Comparison of ENCODE assay signal across 28 cellular contexts in genomic region chr6:89284081-89284480, GRCh38. TPM values are rescaled to one million over a fixed set of nuclear protein-coding genes. Genes with fewer than 3 reads are reported as not detected.
DNase-seq lines count a peak whose midpoint lies in the region; ATAC-seq, FAIRE-seq and TF ChIP-seq lines count a peak whose summit lies in the region.
"Had no signal": no experiment of that assay in that cellular context is flagged by ENCODE, and none has a peak within 500 bp of the region (broad histone marks: within the 10 kb centered on the region; RNA-seq: fewer than 3 reads in every experiment).

No MANE protein-coding gene starts in this region.

- 0 out of 2 replicates have a peak, but pooled peaks cover 4% of the 10 kb centered on the region for H4K20me1 ChIP-seq in K562 (replicated peaks; ENCODE audit: control insufficient read depth, insufficient read depth, low read length)
- H4K20me1 ChIP-seq: BLaER1 treated with 17β-estradiol and CSF1 and Interleukin-3, amounts not matched to agents 10 nM and 100 nM had no signal

- H3K9me3 Mint-ChIP-seq in activated T-cell treated with anti-CD3 and anti-CD28 coated beads, Interleukin-2, amount 50 U/mL, for 72 hours, result no peaks in the 10 kb centered on the region
- H3K9me3 Mint-ChIP-seq in activated naive CD8-positive, alpha-beta T cell treated with anti-CD3 and anti-CD28 coated beads, Interleukin-2, amount 50 U/mL, for 24 hours, result no peaks in the 10 kb centered on the region
- H3K9me3 Mint-ChIP-seq: CD4-positive, CD25-positive, alpha-beta regulatory T cell; CD8-positive, alpha-beta memory T cell had no signal

- POLR2A ChIA-PET in HEK293 (lab: Yijun Ruan, JAX), result no interaction called here
- POLR2A ChIA-PET in K562 (lab: Yijun Ruan, JAX), result no interaction called here

- CTCF ChIA-PET in HEK293 (lab: Yijun Ruan, JAX) (interaction anchor here (0.5 to 3.4 kb wide), 8 partner anchors 10 to 301 kb away, joined by 3 to 32 read pairs (median 4); partner anchors contain the start of gene ANKRD6), K562 (lab: Yijun Ruan, JAX; ENCODE audit: low intra/inter-chr PET ratio) (no interaction called here)

- H3K9ac ChIP-seq in K562 (ENCODE audit: insufficient read depth in 1 of 2, low read depth in 2 of 2, low read length in 2 of 2), result no peak overlapping the region
- H3K9ac ChIP-seq: BLaER1 treated with 17β-estradiol and CSF1 and Interleukin-3, amounts not matched to agents 10 nM and 100 nM had no signal

- in situ Hi-C loops in K562 (cut with MboI), result no loop called here

- no TSS peak for BruUV-seq in K562 (replicated peaks; lab: Mats Ljungman, UMichigan)

- no peak overlapping the region for H2AFZ ChIP-seq in K562 (ENCODE audit: low read depth, low read length)

- no peak for FAIRE-seq in K562 (lab: Jason Lieb, UNC)
- FAIRE-seq: A204.1, GM12878, GM19239 had no signal

- H3K27ac Mint-ChIP-seq in activated T-cell treated with anti-CD3 and anti-CD28 coated beads, Interleukin-2, amount 50 U/mL, for 72 hours, result no peak overlapping the region
- H3K27ac Mint-ChIP-seq in activated naive CD8-positive, alpha-beta T cell treated with anti-CD3 and anti-CD28 coated beads, Interleukin-2, amount 50 U/mL, for 24 hours, result no peak overlapping the region
- H3K27ac Mint-ChIP-seq: B cell; CD4-positive, CD25-positive, alpha-beta regulatory T cell; CD8-positive, alpha-beta memory T cell had no signal

- no peak overlapping the region for H3K4me3 Mint-ChIP-seq in activated T-cell treated with anti-CD3 and anti-CD28 coated beads, Interleukin-2, amount 50 U/mL, for 72 hours
- H3K4me3 Mint-ChIP-seq in activated naive CD8-positive, alpha-beta T cell treated with anti-CD3 and anti-CD28 coated beads, Interleukin-2, amount 50 U/mL, for 24 hours, result no peak overlapping the region
- H3K4me3 Mint-ChIP-seq: B cell; CD4-positive, alpha-beta memory T cell; CD4-positive, CD25-positive, alpha-beta regulatory T cell; CD8-positive, alpha-beta memory T cell had no signal

- H3K27me3 Mint-ChIP-seq in activated T-cell treated with anti-CD3 and anti-CD28 coated beads, Interleukin-2, amount 50 U/mL, for 72 hours (ENCODE audit: low read depth), result no peaks in the 10 kb centered on the region
- no peaks in the 10 kb centered on the region for H3K27me3 Mint-ChIP-seq in activated naive CD8-positive, alpha-beta T cell treated with anti-CD3 and anti-CD28 coated beads, Interleukin-2, amount 50 U/mL, for 24 hours
- H3K27me3 Mint-ChIP-seq: B cell; CD4-positive, alpha-beta memory T cell; CD8-positive, alpha-beta memory T cell had no signal

- H3K4me1 ChIP-seq in HEK293 (ENCODE audit: control insufficient read depth, insufficient read depth, low read length), result no peaks in the 10 kb centered on the region
- H3K4me1 ChIP-seq in K562 (replicated peaks in 1 of 2; ENCODE audit: control insufficient read depth in 2 of 2, insufficient read depth in 2 of 2, low read length in 2 of 2), result no peaks in the 10 kb centered on the region
- H3K4me1 ChIP-seq: BLaER1 treated with 17β-estradiol and CSF1 and Interleukin-3, amounts not matched to agents 10 nM and 100 nM had no signal

- TF ChIP-seq POLR2A in K562 (conservative IDR thresholded peaks at IDR 0.05), result no peak

- intact Hi-C loops in K562 (cut with micrococcal nuclease), result no loop called here

- H3K27ac ChIP-seq in HEK293 (ENCODE audit: extremely low read depth, low read depth, low read length) (no peak overlapping the region), K562 (ENCODE audit: extremely low read depth, low read depth, low read length) (no peak overlapping the region)
- H3K27ac ChIP-seq: BLaER1 treated with 17β-estradiol and CSF1 and Interleukin-3, amounts not matched to agents 10 nM and 100 nM; C4-2B had no signal

- H3K36me3 ChIP-seq in HEK293 (ENCODE audit: control insufficient read depth in 2 of 2, insufficient read depth in 1 of 2, low read length in 2 of 2), result no peaks in the 10 kb centered on the region
- H3K36me3 ChIP-seq in K562 (ENCODE audit: control insufficient read depth, insufficient read depth, low read length), result no peaks in the 10 kb centered on the region
- H3K36me3 ChIP-seq: BLaER1 treated with 17β-estradiol and CSF1 and Interleukin-3, amounts not matched to agents 10 nM and 100 nM had no signal

- no peak for TF ChIP-seq RAD21 in K562 (CRISPR knock-in tag; conservative IDR thresholded peaks at IDR 0.05 in 1 of 2, IDR thresholded peaks at IDR 0.05 in 1 of 2)

- H3K36me3 Mint-ChIP-seq in activated T-cell treated with anti-CD3 and anti-CD28 coated beads, Interleukin-2, amount 50 U/mL, for 72 hours (ENCODE audit: insufficient read depth in 2 of 2), result no peaks in the 10 kb centered on the region
- no peaks in the 10 kb centered on the region for H3K36me3 Mint-ChIP-seq in activated naive CD8-positive, alpha-beta T cell treated with anti-CD3 and anti-CD28 coated beads, Interleukin-2, amount 50 U/mL, for 24 hours (ENCODE audit: low read depth)
- H3K36me3 Mint-ChIP-seq: CD4-positive, alpha-beta memory T cell; CD4-positive, CD25-positive, alpha-beta regulatory T cell; CD8-positive, alpha-beta memory T cell had no signal

- H3K4me2 ChIP-seq in K562 (ENCODE audit: insufficient read depth, low read length), result no peak overlapping the region
- H3K4me2 ChIP-seq: BLaER1 treated with 17β-estradiol and CSF1 and Interleukin-3, amounts not matched to agents 10 nM and 100 nM had no signal

- DNase-seq in K562 (ENCODE audit: extremely low read depth in 1 of 4, low spot score in 3 of 4) (no peak), left lobe of liver (ENCODE audit: low spot score) (peak; percentile 0), OCI-M1 (lab: John Stamatoyannopoulos, UW) (no peak), CD1c-positive myeloid dendritic cell (ENCODE audit: extremely low spot score) (no peak)
- no peak for DNase-seq in activated T-cell treated with anti-CD3 and anti-CD28 coated beads, Interleukin-2, amount 50 U/mL, for 72 hours
- no peak for DNase-seq in activated naive CD8-positive, alpha-beta T cell treated with anti-CD3 and anti-CD28 coated beads, Interleukin-2, amount 50 U/mL, for 24 hours
- DNase-seq: 8988T; ACHN; CD4-positive, alpha-beta memory T cell; CD4-positive, CD25-positive, alpha-beta regulatory T cell; CD8-positive, alpha-beta memory T cell; COR-L47; DMS 273 treated with DMSO at 0.1 percent for 48 hours; DMS153; DMS53; DMS79; DND-41; EL; GDM1 had no signal

- no peaks in the 10 kb centered on the region for H3K9me1 ChIP-seq in K562 (ENCODE audit: control insufficient read depth, insufficient read depth, low read length)

- no peak for ATAC-seq in K562
- ATAC-seq in left lobe of liver, result no peak
- no peak for ATAC-seq in activated T-cell treated with anti-CD3 and anti-CD28 coated beads, Interleukin-2, amount 50 U/mL, for 72 hours (replicated peaks in 1 of 2)
- no peak for ATAC-seq in activated naive CD8-positive, alpha-beta T cell treated with anti-CD3 and anti-CD28 coated beads, Interleukin-2, amount 50 U/mL, for 24 hours
- ATAC-seq: GM12878 had no signal

- no peak for TF ChIP-seq EP300 in K562 (IDR thresholded peaks at IDR 0.05; ENCODE audit: low read length)

- TF ChIP-seq CTCF in HEK293 (tag by site-specific recombination; IDR thresholded peaks at IDR 0.05) (no peak), K562 (IDR thresholded peaks at IDR 0.05 in 2 of 3, conservative IDR thresholded peaks at IDR 0.05 in 1 of 3; ENCODE audit: insufficient read depth in 2 of 3, low read depth in 1 of 3, low read length in 3 of 3) (no peak)

- 0% methylated on average over 3 of the region's 3 CpGs for WGBS in K562 (ENCODE audit: insufficient coverage, low coverage, missing lambda C conversion rate)

- no peak overlapping the region for H3K4me3 ChIP-seq in HEK293 (ENCODE audit: low read depth, low read length)
- H3K4me3 ChIP-seq in K562, result no peak overlapping the region
- H3K4me3 ChIP-seq: BLaER1 treated with 17β-estradiol and CSF1 and Interleukin-3, amounts not matched to agents 10 nM and 100 nM; GM12878 had no signal

- H3K27me3 ChIP-seq in K562 (ENCODE audit: control insufficient read depth in 2 of 2, insufficient read depth in 2 of 2, low read length in 2 of 2), result peaks cover 45 to 59% of the 10 kb centered on the region in 2 experiments
- H3K27me3 ChIP-seq: BLaER1 treated with 17β-estradiol and CSF1 and Interleukin-3, amounts not matched to agents 10 nM and 100 nM had no signal

- no peaks in the 10 kb centered on the region for H3K4me1 Mint-ChIP-seq in activated T-cell treated with anti-CD3 and anti-CD28 coated beads, Interleukin-2, amount 50 U/mL, for 72 hours (ENCODE audit: low read depth)
- H3K4me1 Mint-ChIP-seq in activated naive CD8-positive, alpha-beta T cell treated with anti-CD3 and anti-CD28 coated beads, Interleukin-2, amount 50 U/mL, for 24 hours, result no peaks in the 10 kb centered on the region

- no peaks in the 10 kb centered on the region for H3K79me2 ChIP-seq in K562 (ENCODE audit: control insufficient read depth, insufficient read depth, low read length)

- H3K9me3 ChIP-seq in HEK293 (ENCODE audit: control insufficient read depth, insufficient read depth, low read depth, low read length) (no peaks in the 10 kb centered on the region), K562 (replicated peaks; ENCODE audit: control insufficient read depth, insufficient read depth, low read depth, low read length) (no peaks in the 10 kb centered on the region)
- H3K9me3 ChIP-seq: BLaER1 treated with 17β-estradiol and CSF1 and Interleukin-3, amounts not matched to agents 10 nM and 100 nM had no signal

TF ChIP-seq in HEK293, 187 proteins besides CTCF, POLR2A, EP300 and RAD21 (continues in another document):
- no peak for TF ChIP-seq ZNF2 (tag by site-specific recombination; IDR thresholded peaks at IDR 0.05)

TF ChIP-seq in K562, 482 proteins besides CTCF, POLR2A, EP300 and RAD21 (continues in another document):
- TF ChIP-seq MCM2 (IDR thresholded peaks at IDR 0.05; ENCODE audit: low read depth), result no peak

RNA-seq across cellular contexts. Expression of gene GABRR2, which starts 31.0 kb away (rescaled TPM):
- 0.23 and 0.56 TPM in 2 replicates for total RNA-seq in K562 (2011; cell fraction: chromatin; rRNA removed; ENCODE audit: low replicate concordance)
- not detected in 2 replicates for total RNA-seq in K562 (2011; cell fraction: nucleolus; rRNA removed)
- not detected in 2 replicates for total RNA-seq in K562 (2011; cell fraction: nucleoplasm; rRNA removed)
- total RNA-seq in K562 (2014; rRNA removed), result not detected in 2 replicates
- not detected in 2 replicates for total RNA-seq in K562 (2014; rRNA removed; fragmentation: Illumina TruSeq; extraction: Trizol)
- total RNA-seq in K562 (2015; rRNA removed; fragmentation: Illumina TruSeq; extraction: Trizol), result not detected in 2 replicates
- not detected in 2 replicates for total RNA-seq in K562 (2021)
- 0.10 and 0.18 TPM in 2 replicates for polyA plus RNA-seq in K562 (2011; rRNA removed)
- polyA plus RNA-seq in K562 (2011; cell fraction: cytosol; rRNA removed), result not detected in 2 replicates
- polyA plus RNA-seq in K562 (2011; cell fraction: nucleus; rRNA removed), result 0.60 and 1.1 TPM in 2 replicates
- 0.04 and 0.06 TPM in 2 replicates for polyA plus RNA-seq in K562 (2012)
- 0.13 TPM in 1 of 2 replicates, not detected in the other for polyA plus RNA-seq in K562 (2014; fragmentation: Illumina TruSeq; extraction: Trizol)
- polyA plus RNA-seq in K562 (2014; fragmentation: Nextera tagmentation; extraction: Ambion mirVana), result not detected
- 0.09 TPM in 1 of 2 replicates, not detected in the other for polyA plus RNA-seq in K562 (2014; rRNA removed)
- not detected in 2 replicates for polyA minus RNA-seq in K562 (2011; rRNA and poly(A)+ RNA removed)
- not detected in 2 replicates for polyA minus RNA-seq in K562 (2011; cell fraction: cytosol; rRNA and poly(A)+ RNA removed)
- 0.22 TPM in 1 of 2 replicates, not detected in the other for polyA minus RNA-seq in K562 (2011; cell fraction: nucleus; rRNA and poly(A)+ RNA removed)
- total RNA-seq in left lobe of liver, result 0.58 TPM
- under 1 TPM; 0.46 to 0.74 TPM for total RNA-seq in activated T-cell treated with anti-CD3 and anti-CD28 coated beads, Interleukin-2, amount 50 U/mL, for 72 hours
- total RNA-seq: Daoy, G401 had no signal
- polyA plus RNA-seq: CD4-positive, CD25-positive, alpha-beta regulatory T cell had no signal

Comparison
In these comparisons a context has a peak if more than half of its experiments do, and no peak if none do; other contexts are left out.
1. Of the 44 proteins assayed by ChIP-seq in both K562 and HEK293: peak only in K562: none; only in HEK293: none; in both: PRDM10; in neither: 43.